In genomic region chr10:79070091-79070610, GRCh38 we compare ENCODE assay signal across 8 cellular contexts. TPM values are rescaled to one million over a fixed set of nuclear protein-coding genes. Genes with fewer than 3 reads are reported as not detected.
DNase-seq lines count a peak whose midpoint lies in the region; ATAC-seq and TF ChIP-seq lines count a peak whose summit lies in the region.

No MANE protein-coding gene starts in this region.

- DNase-seq in CD8-positive, alpha-beta memory T cell: peak in 1 of 5 donors; percentile 4
- DNase-seq in NB4 (ENCODE audit: low read depth): no peak
- DNase-seq in lower lobe of right lung: peak; percentile 75
- peak; percentile 52 for DNase-seq in transverse colon

- WGBS in transverse colon (ENCODE audit: low coverage in 1 of 2), 2 donors: 2% methylated on average over 26 of the region's 54 CpGs; no CpG with 5 or more reads in 1 of the 2 donors

- in situ Hi-C loops in transverse colon (cut with MboI; ENCODE audit: low pct_ligation_motif_present in 1 of 4, low pct_unique_long_range_greater_than_20kb in 1 of 4, low sequenced_read_pairs in 3 of 4): loop anchor here in 1 of 4 donors (10.0 kb wide), 1 partner anchor 125 kb away; no protein-coding TSS in a partner anchor

- H3K9me3 ChIP-seq in CD8-positive, alpha-beta memory T cell (ENCODE audit: low read length): no peaks in the 10 kb centered on the region
- H3K9me3 ChIP-seq in lower lobe of right lung (no peaks in the 10 kb centered on the region), transverse colon (no peaks in the 10 kb centered on the region)

- TF ChIP-seq CTCF in NB4 (IDR thresholded peaks at IDR 0.05; ENCODE audit: low read depth, low read length) (no peak), lower lobe of right lung (IDR thresholded peaks at IDR 0.05) (no peak), transverse colon (IDR thresholded peaks at IDR 0.05) (no peak)

- peak overlapping the region in 7 of 8 donors; percentile 67 to 95 (median 91) for H3K27ac Mint-ChIP-seq in CD8-positive, alpha-beta memory T cell
- peak overlapping the region; percentile 89 for H3K27ac Mint-ChIP-seq in dendritic cell treated with granulocyte-macrophage colony-stimulating factor and Interleukin-4, amounts not matched to agents 40 ng/mL and 50 ng/mL, for 4 days

- peaks cover 0 to 2% (median 0%) of the 10 kb centered on the region in 5 donors for H3K9me3 Mint-ChIP-seq in CD8-positive, alpha-beta memory T cell
- H3K9me3 Mint-ChIP-seq in dendritic cell treated with granulocyte-macrophage colony-stimulating factor and Interleukin-4, amounts not matched to agents 40 ng/mL and 50 ng/mL, for 4 days: no peaks in the 10 kb centered on the region

- H3K36me3 ChIP-seq in CD8-positive, alpha-beta memory T cell (ENCODE audit: insufficient read depth, low read length): no peaks in the 10 kb centered on the region
- H3K36me3 ChIP-seq in lower lobe of right lung (no peaks in the 10 kb centered on the region), transverse colon (no peaks in the 10 kb centered on the region)

- TF ChIP-seq EP300 in transverse colon (IDR thresholded peaks at IDR 0.05; ENCODE audit: low read depth): no peak

- TF ChIP-seq POLR2A in NB4 (IDR thresholded peaks at IDR 0.05; ENCODE audit: extremely low read depth, insufficient read length) (no peak), transverse colon (IDR thresholded peaks at IDR 0.05) (no peak)

- no peaks in the 10 kb centered on the region for H3K27me3 ChIP-seq in CD8-positive, alpha-beta memory T cell (ENCODE audit: insufficient read depth, low read length, poor library complexity, severe bottlenecking)
- H3K27me3 ChIP-seq in lower lobe of right lung (ENCODE audit: low read depth) (no peaks in the 10 kb centered on the region), transverse colon (no peaks in the 10 kb centered on the region)

- POLR2A ChIA-PET in CD8-positive, alpha-beta memory T cell (lab: Charles Lee): interaction anchor here (1.2 to 1.6 kb wide), 2 partner anchors 42 to 96 kb away, joined by 3 to 9 read pairs; no protein-coding TSS in a partner anchor

- peaks cover 0 to 6% of the 10 kb centered on the region in 2 donors for H3K27me3 Mint-ChIP-seq in CD8-positive, alpha-beta memory T cell
- no peaks in the 10 kb centered on the region for H3K27me3 Mint-ChIP-seq in dendritic cell treated with granulocyte-macrophage colony-stimulating factor and Interleukin-4, amounts not matched to agents 40 ng/mL and 50 ng/mL, for 4 days

- H3K4me3 Mint-ChIP-seq in CD8-positive, alpha-beta memory T cell: peak overlapping the region; percentile 94 to 99 (median 96)
- H3K4me3 Mint-ChIP-seq in dendritic cell treated with granulocyte-macrophage colony-stimulating factor and Interleukin-4, amounts not matched to agents 40 ng/mL and 50 ng/mL, for 4 days: peak overlapping the region; percentile 93

- no peak overlapping the region for H3K27ac ChIP-seq in CD8-positive, alpha-beta memory T cell (ENCODE audit: low read depth, low read length)
- H3K27ac ChIP-seq in lower lobe of right lung: peak overlapping the region; percentile 95
- H3K27ac ChIP-seq in transverse colon: peak overlapping the region; percentile 96 to 99 (median 98)

- H3K4me1 ChIP-seq in CD8-positive, alpha-beta memory T cell (ENCODE audit: insufficient read depth, low read length): peaks cover 11% of the 10 kb centered on the region
- H3K4me1 ChIP-seq in lower lobe of right lung: peaks cover 56% of the 10 kb centered on the region
- H3K4me1 ChIP-seq in transverse colon: peaks cover 33 to 63% (median 53%) of the 10 kb centered on the region in 4 donors

- ATAC-seq in lower lobe of right lung (peak; percentile 18 to 28), HG03039 (IDR thresholded peaks at IDR 0.05; ENCODE audit: unreplicated experiment) (no peak), HG03342 (IDR thresholded peaks at IDR 0.05; ENCODE audit: unreplicated experiment) (no peak), GM18870 (IDR thresholded peaks at IDR 0.05; ENCODE audit: unreplicated experiment) (no peak)

- peaks cover 0 to 7% (median 0%) of the 10 kb centered on the region in 3 donors for H3K36me3 Mint-ChIP-seq in CD8-positive, alpha-beta memory T cell
- H3K36me3 Mint-ChIP-seq in dendritic cell treated with granulocyte-macrophage colony-stimulating factor and Interleukin-4, amounts not matched to agents 40 ng/mL and 50 ng/mL, for 4 days (ENCODE audit: low read depth): peaks cover 17% of the 10 kb centered on the region

- peak overlapping the region; percentile 22 for H3K4me3 ChIP-seq in CD8-positive, alpha-beta memory T cell (ENCODE audit: low read length)
- H3K4me3 ChIP-seq in NB4 (ENCODE audit: low read depth, low read length) (peak overlapping the region; percentile 87), lower lobe of right lung (peak overlapping the region; percentile 86), transverse colon (peak overlapping the region; percentile 64 to 97 (median 86))

- CTCF ChIA-PET in CD8-positive, alpha-beta memory T cell (lab: Charles Lee): interaction anchor here (0.9 to 1.4 kb wide), 3 partner anchors 42 to 288 kb away, joined by 3 read pairs; no protein-coding TSS in a partner anchor

- H3K4me1 Mint-ChIP-seq in CD8-positive, alpha-beta memory T cell: peaks cover 21 to 57% (median 32%) of the 10 kb centered on the region in 3 donors
- H3K4me1 Mint-ChIP-seq in dendritic cell treated with granulocyte-macrophage colony-stimulating factor and Interleukin-4, amounts not matched to agents 40 ng/mL and 50 ng/mL, for 4 days (ENCODE audit: low read depth): peaks cover 65% of the 10 kb centered on the region

- intact Hi-C loops in dendritic cell treated with granulocyte-macrophage colony-stimulating factor and Interleukin-4, amounts not matched to agents 40 ng/mL and 50 ng/mL, for 4 days (cut with micrococcal nuclease): loop anchor here (5.0 kb wide), 1 partner anchor 37 kb away; no protein-coding TSS in a partner anchor
- intact Hi-C loops in lower lobe of right lung (cut with DNase I) (no loop called here), transverse colon (cut with DNase I; ENCODE audit: low total_unique reads) (loop anchor here (10.0 kb wide), 2 partner anchors 85 to 855 kb away; no protein-coding TSS in a partner anchor)

RNA-seq across cellular contexts. Expression of gene ZMIZ1, which starts 1.4 kb away (rescaled TPM):
- 10 to 100 TPM; 34.7 to 36.3 TPM for total RNA-seq in CD8-positive, alpha-beta memory T cell
- 8.0 TPM for polyA plus RNA-seq in CD8-positive, alpha-beta memory T cell
- total RNA-seq in lower lobe of right lung (102 TPM), transverse colon (100 to 1,000 TPM in 1 of 4 donors, 10 to 100 TPM in 3; 32.0 to 108 (median 63.0) TPM)

Comparison
In these comparisons a context has a peak if more than half of its experiments do, and no peak if none do; other contexts are left out.
1. H3K4me3 ChIP-seq: peak in every context shown above with its lines; median percentile 87 in NB4; 86 in transverse colon; 86 in lower lobe of right lung; 22 in CD8-positive, alpha-beta memory T cell.
2. ATAC-seq: peak in lower lobe of right lung (2 of 2); none in HG03039 (single experiment), HG03342 (single experiment) and GM18870 (single experiment).